Comparison of ENCODE assay signal across 7 cellular contexts in the genomic region with DNA sequence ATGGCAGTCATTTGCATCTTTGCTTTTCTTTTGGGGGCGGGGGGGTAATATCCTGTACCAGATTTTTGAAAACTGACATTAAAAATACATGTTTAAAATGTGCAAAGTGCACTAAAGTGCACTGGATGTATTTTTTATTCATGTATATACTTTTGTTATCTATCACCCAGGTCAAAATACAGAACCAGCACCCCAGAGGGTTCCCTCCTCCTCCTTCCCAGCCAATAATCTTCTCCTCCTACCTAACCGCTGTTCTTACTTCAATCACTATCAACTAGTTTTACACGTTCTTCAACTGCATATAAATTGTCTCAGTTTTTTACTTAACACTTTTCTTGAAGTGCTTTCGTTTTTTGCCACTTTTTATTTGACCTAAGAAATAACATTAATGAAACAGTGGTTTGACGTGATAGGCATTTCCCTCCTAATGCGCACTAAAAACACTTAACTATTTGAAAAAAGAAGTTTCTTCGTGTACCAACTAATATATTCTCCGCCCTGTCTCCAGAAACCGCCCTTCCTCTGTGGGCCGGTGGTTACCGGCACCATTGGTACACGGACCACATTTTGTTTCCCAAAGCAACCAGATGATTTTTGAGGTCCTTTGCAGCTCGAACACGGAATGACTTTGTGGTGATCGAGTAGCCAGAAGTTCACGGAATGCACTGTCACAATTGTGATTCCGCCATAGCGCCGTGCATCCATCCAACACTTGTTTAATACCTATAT. TPM values are rescaled to one million over a fixed set of nuclear protein-coding genes. Genes with fewer than 3 reads are reported as not detected.
A peak's percentile ranks its signal among the peaks of the same experiment; 100 is the strongest.
DNase-seq lines count a peak whose midpoint lies in the region; ATAC-seq and TF ChIP-seq lines count a peak whose summit lies in the region.

No MANE protein-coding gene starts in this region.

- H3K9me3 ChIP-seq in GM23248 (ENCODE audit: low read depth), result no peaks in the 10 kb centered on the region
- H3K9me3 ChIP-seq in SK-N-SH, result no peaks in the 10 kb centered on the region

- H3K4me1 Mint-ChIP-seq in MCF 10A (ENCODE audit: insufficient read depth, unreplicated experiment) (peaks cover 29% of the 10 kb centered on the region), memory B cell (peaks cover 32% of the 10 kb centered on the region)

- TF ChIP-seq CTCF in SK-N-SH (IDR thresholded peaks at IDR 0.05) (no peak), MCF 10A (IDR thresholded peaks at IDR 0.05; ENCODE audit: unreplicated experiment) (no peak)

- H3K27ac ChIP-seq in GM23248 (peak overlapping the region; percentile 32), SK-N-SH (ENCODE audit: low read depth in 2 of 2, low read length in 1 of 2) (peak overlapping the region; percentile 73 to 83)

- 6 to 7% methylated on average over 18 to 19 of the region's 19 CpGs for WGBS in GM23248 (ENCODE audit: low coverage in 1 of 2, low lambda C conversion rate in 2 of 2, missing lambda C conversion rate in 2 of 2), 2 experiments
- WGBS in SK-N-SH (ENCODE audit: low lambda C conversion rate), result 12% methylated on average over 19 of the region's 19 CpGs

- H3K27ac Mint-ChIP-seq in MCF 10A (ENCODE audit: low read depth, unreplicated experiment), result peak overlapping the region; percentile 61
- H3K27ac Mint-ChIP-seq in memory B cell, result peak overlapping the region; percentile 95

- POLR2A ChIA-PET in SK-N-SH (lab: Yijun Ruan, JAX) (interaction anchor here (0.7 kb wide), 1 partner anchor 25 kb away, joined by 3 read pairs; no protein-coding TSS in a partner anchor), MCF 10A (lab: Yijun Ruan, JAX) (interaction anchor here (0.7 to 7.4 kb wide), 22 partner anchors 9 to 209 kb away, joined by 3 to 94 read pairs (median 6); no protein-coding TSS in a partner anchor)

- H3K4me2 ChIP-seq in GM23248 (ENCODE audit: unreplicated experiment) (peak overlapping the region; percentile 61), SK-N-SH (peak overlapping the region; percentile 70)

- H3K9me3 Mint-ChIP-seq in MCF 10A (ENCODE audit: unreplicated experiment), result no peaks in the 10 kb centered on the region
- no peaks in the 10 kb centered on the region for H3K9me3 Mint-ChIP-seq in memory B cell

- H3K36me3 Mint-ChIP-seq in MCF 10A (ENCODE audit: insufficient read depth, unreplicated experiment) (peaks cover 7% of the 10 kb centered on the region), memory B cell (no peaks in the 10 kb centered on the region)

- H3K79me2 ChIP-seq in GM23248 (ENCODE audit: insufficient read depth), result peaks cover 35% of the 10 kb centered on the region
- H3K79me2 ChIP-seq in SK-N-SH (ENCODE audit: insufficient read depth), result peaks cover 36% of the 10 kb centered on the region

- H3K4me3 ChIP-seq in GM23248, result peak overlapping the region; percentile 71
- peak overlapping the region; percentile 56 to 65 for H3K4me3 ChIP-seq in SK-N-SH (ENCODE audit: low read depth in 2 of 2, low read length in 1 of 2)

- no peaks in the 10 kb centered on the region for H3K27me3 Mint-ChIP-seq in MCF 10A (ENCODE audit: insufficient read depth, unreplicated experiment)
- H3K27me3 Mint-ChIP-seq in memory B cell, result no peaks in the 10 kb centered on the region

- BruUV-seq in MCF 10A (replicated peaks; lab: Mats Ljungman, UMichigan), result no TSS peak

- no peaks in the 10 kb centered on the region for H3K36me3 ChIP-seq in GM23248 (ENCODE audit: low read depth)
- no peaks in the 10 kb centered on the region for H3K36me3 ChIP-seq in SK-N-SH (replicated peaks in 1 of 2; ENCODE audit: control insufficient read depth in 1 of 2, insufficient read depth in 2 of 2, low read length in 1 of 2)

- DNase-seq in GM23248 (peak; percentile 58), SK-N-SH (peak; percentile 17), MCF 10A (ENCODE audit: unreplicated experiment) (peak; percentile 33), memory B cell (ENCODE audit: low spot score in 2 of 2) (peak in 1 of 2 donors; percentile 30)
- DNase-seq in stimulated activated naive CD4-positive, alpha-beta T cell treated with Interleukin-2 at 50 U/mL for 16 hours (lab: John Stamatoyannopoulos, UW), result peak; percentile 17

- H3K27me3 ChIP-seq in GM23248 (replicated peaks; ENCODE audit: insufficient read depth) (no peaks in the 10 kb centered on the region), SK-N-SH (ENCODE audit: insufficient read depth) (no peaks in the 10 kb centered on the region)

- H3F3A ChIP-seq in GM23248 (ENCODE audit: insufficient read depth), result peaks cover 10% of the 10 kb centered on the region; the same call in 1 of the 2 replicates
- H3F3A ChIP-seq in SK-N-SH (replicated peaks; ENCODE audit: insufficient read depth), result peaks cover 4% of the 10 kb centered on the region

- ATAC-seq in memory B cell (ENCODE audit: low read depth) (peak; percentile 20), HG02623 (IDR thresholded peaks at IDR 0.05; ENCODE audit: unreplicated experiment) (no peak), GM18909 (IDR thresholded peaks at IDR 0.05; ENCODE audit: poor library complexity, unreplicated experiment) (no peak)

- H2AFZ ChIP-seq in GM23248 (peak overlapping the region; percentile 87), SK-N-SH (ENCODE audit: low read depth) (peak overlapping the region; percentile 94)

- in situ Hi-C loops in GM23248 (cut with MboI), result no loop called here

- no peak for TF ChIP-seq RAD21 in SK-N-SH (IDR thresholded peaks at IDR 0.05; ENCODE audit: low read length)

- no peak for TF ChIP-seq EP300 in SK-N-SH (IDR thresholded peaks at IDR 0.05; ENCODE audit: borderline replicate concordance in 1 of 2, low read depth in 1 of 2, low read length in 1 of 2)

- intact Hi-C loops in MCF 10A (cut with micrococcal nuclease), result loop anchor here (5.0 kb wide), 1 partner anchor 113 kb away; no protein-coding TSS in a partner anchor

- H3K4me1 ChIP-seq in GM23248 (ENCODE audit: insufficient read depth), result peaks cover 18% of the 10 kb centered on the region
- peaks cover 6 to 12% of the 10 kb centered on the region in 2 experiments; a peak in 3 of 4 replicates for H3K4me1 ChIP-seq in SK-N-SH (ENCODE audit: control insufficient read depth in 1 of 2, insufficient read depth in 2 of 2, low read depth in 1 of 2, low read length in 1 of 2)

- H4K20me1 ChIP-seq in GM23248 (ENCODE audit: insufficient read depth) (no peaks in the 10 kb centered on the region), SK-N-SH (ENCODE audit: insufficient read depth) (peaks cover 31% of the 10 kb centered on the region)

- H3K4me3 Mint-ChIP-seq in MCF 10A (ENCODE audit: unreplicated experiment) (peak overlapping the region; percentile 79), memory B cell (peak overlapping the region; percentile 92)

- no peaks in the 10 kb centered on the region for H3K9me2 ChIP-seq in GM23248 (ENCODE audit: insufficient read depth)
- no peaks in the 10 kb centered on the region for H3K9me2 ChIP-seq in SK-N-SH

- H3K9ac ChIP-seq in GM23248 (peak overlapping the region; percentile 64), SK-N-SH (peak overlapping the region; percentile 66)

- CTCF ChIA-PET in SK-N-SH (lab: Yijun Ruan, JAX) (interaction anchor here (0.9 kb wide), 1 partner anchor 89 kb away, joined by 3 read pairs; no protein-coding TSS in a partner anchor), MCF 10A (lab: Yijun Ruan, JAX) (interaction anchor here (0.6 to 1.1 kb wide), 3 partner anchors 21 to 465 kb away, joined by 3 to 5 read pairs (median 3); no protein-coding TSS in a partner anchor)

TF ChIP-seq in SK-N-SH, 30 proteins besides CTCF, POLR2A, EP300 and RAD21:
- 0 out of 2 replicates have a peak, but pooled peaks have one; percentile 36 for TF ChIP-seq YY1 (IDR thresholded peaks at IDR 0.05; ENCODE audit: low read depth)
- TF ChIP-seq GATA2 (CRISPR knock-in tag; IDR thresholded peaks at IDR 0.05), result no peak
- no peak for TF ChIP-seq SMC3 (IDR thresholded peaks at IDR 0.05; ENCODE audit: low read depth, low read length)
- no peak for TF ChIP-seq TCF12 (IDR thresholded peaks at IDR 0.05)

RNA-seq across cellular contexts. Expression of gene AKAP13, which starts 0.8 kb away (rescaled TPM):
- 27.7 and 45.0 TPM in 2 replicates for total RNA-seq in GM23248 (2014; rRNA removed; shearing (Covaris generic))
- polyA plus RNA-seq in GM23248 (2016; fragmentation: Nextera tagmentation; extraction: Ambion mirVana) (22.5 and 26.5 TPM in 2 replicates), SK-N-SH (2012; rRNA removed) (6.7 and 8.4 TPM in 2 replicates)
- 4.2 and 4.7 TPM in 2 replicates for polyA plus RNA-seq in SK-N-SH (2012; cell fraction: cytosol; rRNA removed)
- polyA plus RNA-seq in SK-N-SH (2012; cell fraction: nucleus; rRNA removed), result 33.8 and 50.9 TPM in 2 replicates
- 65.7 and 92.9 TPM in 2 replicates for total RNA-seq in MCF 10A (2022)
